In the genomic region with DNA sequence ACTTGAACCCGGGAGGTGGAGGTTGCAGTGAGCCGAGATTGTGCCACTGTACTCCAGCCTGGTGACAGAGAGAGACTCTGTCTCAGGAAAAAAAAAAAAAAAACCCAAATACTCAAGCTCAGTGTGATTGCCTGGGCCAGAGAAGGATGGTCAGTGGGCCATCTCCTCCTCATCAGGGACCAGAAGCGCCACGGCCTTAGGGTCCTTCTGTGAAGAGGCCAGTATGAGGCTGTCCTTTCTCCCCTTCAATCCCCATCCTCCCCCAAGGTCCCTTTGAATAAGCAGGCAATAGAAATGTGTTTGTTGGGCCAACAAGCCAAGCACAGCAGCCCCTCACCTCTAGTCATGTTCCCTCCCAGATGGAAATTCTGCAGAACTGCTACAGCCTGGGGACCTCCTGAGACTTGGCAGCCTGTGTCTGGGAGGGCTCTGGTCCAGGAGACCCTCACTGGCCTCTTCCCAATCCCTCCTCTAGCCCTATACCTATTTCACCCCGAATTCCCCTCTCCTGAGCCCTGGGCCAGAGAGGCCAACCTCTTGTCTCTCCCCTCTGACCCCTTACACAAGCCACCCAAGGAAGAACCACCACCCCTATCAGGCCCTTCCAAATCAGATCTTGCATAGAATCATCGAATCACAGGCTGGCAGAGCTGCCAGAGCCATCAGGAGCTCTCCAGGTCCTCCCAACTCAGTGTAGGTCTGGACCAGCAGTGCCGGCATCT, we compare ENCODE assay signal across 22 cellular contexts. TPM values are rescaled to one million over a fixed set of nuclear protein-coding genes. Genes with fewer than 3 reads are reported as not detected.
DNase-seq lines count a peak whose midpoint lies in the region; ATAC-seq and TF ChIP-seq lines count a peak whose summit lies in the region.
"Had no signal": no experiment of that assay in that cellular context is flagged by ENCODE, and none has a peak within 500 bp of the region (broad histone marks: within the 10 kb centered on the region; RNA-seq: fewer than 3 reads in every experiment).

No MANE protein-coding gene starts in this region.

- peaks cover 6 to 14% of the 10 kb centered on the region in 2 donors for H3K4me1 Mint-ChIP-seq in natural killer cell treated with Interleukin-12 subunit alpha and Interleukin-12 subunit beta and Interleukin-15 and Interleukin-18, amount 100 ng/mL, for 72 hours (ENCODE audit: low read depth in 2 of 2)
- H3K4me1 Mint-ChIP-seq in natural killer cell: peaks cover 16 to 19% of the 10 kb centered on the region in 2 donors
- peaks cover 4% of the 10 kb centered on the region for H3K4me1 Mint-ChIP-seq in activated naive CD8-positive, alpha-beta T cell treated with anti-CD3 and anti-CD28 coated beads for 36 hours

- peak overlapping the region in 5 of 8 donors; percentile 16 to 75 (median 66) for H3K27ac ChIP-seq in spleen
- H3K27ac ChIP-seq: foreskin keratinocyte had no signal

- H3K36me3 Mint-ChIP-seq in natural killer cell treated with Interleukin-12 subunit alpha and Interleukin-12 subunit beta and Interleukin-15 and Interleukin-18, amount 100 ng/mL, for 72 hours: no peaks in the 10 kb centered on the region
- H3K36me3 Mint-ChIP-seq in natural killer cell: no peaks in the 10 kb centered on the region
- no peaks in the 10 kb centered on the region for H3K36me3 Mint-ChIP-seq in activated naive CD8-positive, alpha-beta T cell treated with anti-CD3 and anti-CD28 coated beads for 36 hours

- in situ Hi-C loops in HAP-1 (cut with MboI; ENCODE audit: low sequenced_read_pairs) (no loop called here), G401 (cut with HindIII; ENCODE audit: low sequenced_read_pairs) (no loop called here)

- no peak for DNase-seq in natural killer cell treated with Interleukin-12 subunit alpha and Interleukin-12 subunit beta and Interleukin-15 and Interleukin-18, amount 100 ng/mL, for 72 hours (ENCODE audit: low spot score)
- DNase-seq in natural killer cell: no peak
- DNase-seq in iPS-NIHi7 (ENCODE audit: extremely low spot score): peak; percentile 4
- no peak for DNase-seq in spleen
- no peak for DNase-seq in activated naive CD8-positive, alpha-beta T cell treated with anti-CD3 and anti-CD28 coated beads for 36 hours
- DNase-seq in HAP-1 (ENCODE audit: low spot score in 2 of 2): no peak
- DNase-seq in G401 (ENCODE audit: low spot score): no peak
- DNase-seq: activated CD4-positive, CD25-positive, alpha-beta regulatory T cell treated with anti-CD3 and anti-CD28 coated beads, Interleukin-2, amount 50 U/mL, for 72 hours; aorta; Caco-2; EL; foreskin keratinocyte; MG63; NCI-H187; NCI-H510A; stimulated activated CD4-positive, alpha-beta T cell treated with anti-CD3 and anti-CD28 coated beads, Interleukin-15, amount 100 ng/mL, for 24 hours; stimulated activated naive CD4-positive, alpha-beta T cell treated with Interleukin-2 at 50 U/mL for 16 hours; T-helper 9 cell had no signal

- H3K4me3 Mint-ChIP-seq in natural killer cell treated with Interleukin-12 subunit alpha and Interleukin-12 subunit beta and Interleukin-15 and Interleukin-18, amount 100 ng/mL, for 72 hours: no peak overlapping the region
- H3K4me3 Mint-ChIP-seq in natural killer cell: no peak overlapping the region
- no peak overlapping the region for H3K4me3 Mint-ChIP-seq in activated naive CD8-positive, alpha-beta T cell treated with anti-CD3 and anti-CD28 coated beads for 36 hours

- peak overlapping the region; percentile 9 to 68 (median 32) for H3K4me3 ChIP-seq in spleen
- no peak overlapping the region for H3K4me3 ChIP-seq in HAP-1
- H3K4me3 ChIP-seq: MG63 had no signal

- peaks cover 0 to 4% (median 0%) of the 10 kb centered on the region in 7 donors for H3K27me3 ChIP-seq in spleen (replicated peaks in 1 of 7)
- H3K27me3 ChIP-seq in HAP-1 (ENCODE audit: low read depth): peaks cover 6% of the 10 kb centered on the region

- TF ChIP-seq CTCF in natural killer cell (IDR thresholded peaks at IDR 0.05) (no peak), spleen (IDR thresholded peaks at IDR 0.05 in 8 of 11, conservative IDR thresholded peaks at IDR 0.05 in 3 of 11) (no peak)

- H3K9me3 Mint-ChIP-seq in natural killer cell treated with Interleukin-12 subunit alpha and Interleukin-12 subunit beta and Interleukin-15 and Interleukin-18, amount 100 ng/mL, for 72 hours: no peaks in the 10 kb centered on the region
- no peaks in the 10 kb centered on the region for H3K9me3 Mint-ChIP-seq in natural killer cell
- no peaks in the 10 kb centered on the region for H3K9me3 Mint-ChIP-seq in activated naive CD8-positive, alpha-beta T cell treated with anti-CD3 and anti-CD28 coated beads for 36 hours

- peaks cover 13 to 31% (median 20%) of the 10 kb centered on the region in 6 donors for H3K4me1 ChIP-seq in spleen
- peaks cover 7% of the 10 kb centered on the region for H3K4me1 ChIP-seq in HAP-1
- H3K4me1 ChIP-seq: foreskin keratinocyte had no signal

- intact Hi-C loops in natural killer cell (cut with micrococcal nuclease): no loop called here
- intact Hi-C loops in spleen (cut with DNase I; ENCODE audit: low total_unique reads): no loop called here

- no peak overlapping the region for H3K27ac Mint-ChIP-seq in natural killer cell treated with Interleukin-12 subunit alpha and Interleukin-12 subunit beta and Interleukin-15 and Interleukin-18, amount 100 ng/mL, for 72 hours
- H3K27ac Mint-ChIP-seq in natural killer cell: no peak overlapping the region
- no peak overlapping the region for H3K27ac Mint-ChIP-seq in activated naive CD8-positive, alpha-beta T cell treated with anti-CD3 and anti-CD28 coated beads for 36 hours
- H3K27ac Mint-ChIP-seq: naive thymus-derived CD4-positive, alpha-beta T cell; progenitor cell of endocrine pancreas had no signal

- peak; percentile 25 to 36 for ATAC-seq in natural killer cell treated with Interleukin-12 subunit alpha and Interleukin-12 subunit beta and Interleukin-15 and Interleukin-18, amount 100 ng/mL, for 72 hours
- ATAC-seq in natural killer cell: no peak
- no peak for ATAC-seq in HG03095 (IDR thresholded peaks at IDR 0.05; ENCODE audit: unreplicated experiment)
- ATAC-seq: foreskin keratinocyte had no signal

- 68 to 93% (median 83%) methylated on average over 7 of the region's 7 CpGs for WGBS in spleen, 5 donors

- H3K27me3 Mint-ChIP-seq in natural killer cell treated with Interleukin-12 subunit alpha and Interleukin-12 subunit beta and Interleukin-15 and Interleukin-18, amount 100 ng/mL, for 72 hours: peaks cover 37 to 38% of the 10 kb centered on the region in 2 donors
- peaks cover 41 to 74% of the 10 kb centered on the region in 2 donors for H3K27me3 Mint-ChIP-seq in natural killer cell (ENCODE audit: low read depth in 2 of 2)
- H3K27me3 Mint-ChIP-seq in activated naive CD8-positive, alpha-beta T cell treated with anti-CD3 and anti-CD28 coated beads for 36 hours: peaks cover 45% of the 10 kb centered on the region

- TF ChIP-seq POLR2A in spleen (IDR thresholded peaks at IDR 0.05): no peak

- peaks cover 0 to 9% (median 0%) of the 10 kb centered on the region in 6 donors for H3K36me3 ChIP-seq in spleen
- H3K36me3 ChIP-seq in HAP-1 (replicated peaks): no peaks in the 10 kb centered on the region
- H3K36me3 ChIP-seq: MG63 had no signal

- no peaks in the 10 kb centered on the region for H3K9me3 ChIP-seq in spleen
- no peaks in the 10 kb centered on the region for H3K9me3 ChIP-seq in HAP-1
- H3K9me3 ChIP-seq: Caco-2, MG63 had no signal

RNA-seq across cellular contexts. Expression of a gene that starts 1.0 kb away (rescaled TPM):
- total RNA-seq in natural killer cell treated with Interleukin-12 subunit alpha and Interleukin-12 subunit beta and Interleukin-15 and Interleukin-18, amount 100 ng/mL, for 72 hours: 1 to 10 TPM in 1 of 2 donors, not detected in 1; 1.4 TPM
- total RNA-seq in natural killer cell (10 to 100 TPM in 1 of 3 donors, 1 to 10 TPM in 2; 4.9 to 39.0 (median 7.8) TPM), spleen (100 to 1,000 TPM; 285 to 429 (median 312) TPM)
- polyA plus RNA-seq in spleen: 10 to 100 TPM; 23.1 to 30.1 (median 28.2) TPM
- total RNA-seq in activated naive CD8-positive, alpha-beta T cell treated with anti-CD3 and anti-CD28 coated beads for 36 hours: not detected
- total RNA-seq in G401 (2014; rRNA removed; shearing (Covaris generic)): 0.43 and 1.1 TPM in 2 replicates
- total RNA-seq: endothelial cell of umbilical vein, foreskin keratinocyte, progenitor cell of endocrine pancreas had no signal
- polyA plus RNA-seq: endothelial cell of umbilical vein had no signal

Comparison
In these comparisons a context has a peak if more than half of its experiments do, and no peak if none do; other contexts are left out.
1. ATAC-seq: peak in natural killer cell treated with Interleukin-12 subunit alpha and Interleukin-12 subunit beta and Interleukin-15 and Interleukin-18, amount 100 ng/mL, for 72 hours (2 of 2); none in natural killer cell (0 of 3) and HG03095 (single experiment).
2. RNA of a gene that starts 1.0 kb away (total RNA-seq): 285 to 429 TPM in spleen; 4.9 to 39.0 TPM in natural killer cell, 1.4 TPM in natural killer cell treated with Interleukin-12 subunit alpha and Interleukin-12 subunit beta and Interleukin-15 and Interleukin-18, amount 100 ng/mL, for 72 hours, 0.43 to 1.1 TPM in G401 and not detected in activated naive CD8-positive, alpha-beta T cell treated with anti-CD3 and anti-CD28 coated beads for 36 hours; every median in the first group is over 4 times any median in the second.